8 cellular contexts compared by ENCODE assay signal in the genomic region with DNA sequence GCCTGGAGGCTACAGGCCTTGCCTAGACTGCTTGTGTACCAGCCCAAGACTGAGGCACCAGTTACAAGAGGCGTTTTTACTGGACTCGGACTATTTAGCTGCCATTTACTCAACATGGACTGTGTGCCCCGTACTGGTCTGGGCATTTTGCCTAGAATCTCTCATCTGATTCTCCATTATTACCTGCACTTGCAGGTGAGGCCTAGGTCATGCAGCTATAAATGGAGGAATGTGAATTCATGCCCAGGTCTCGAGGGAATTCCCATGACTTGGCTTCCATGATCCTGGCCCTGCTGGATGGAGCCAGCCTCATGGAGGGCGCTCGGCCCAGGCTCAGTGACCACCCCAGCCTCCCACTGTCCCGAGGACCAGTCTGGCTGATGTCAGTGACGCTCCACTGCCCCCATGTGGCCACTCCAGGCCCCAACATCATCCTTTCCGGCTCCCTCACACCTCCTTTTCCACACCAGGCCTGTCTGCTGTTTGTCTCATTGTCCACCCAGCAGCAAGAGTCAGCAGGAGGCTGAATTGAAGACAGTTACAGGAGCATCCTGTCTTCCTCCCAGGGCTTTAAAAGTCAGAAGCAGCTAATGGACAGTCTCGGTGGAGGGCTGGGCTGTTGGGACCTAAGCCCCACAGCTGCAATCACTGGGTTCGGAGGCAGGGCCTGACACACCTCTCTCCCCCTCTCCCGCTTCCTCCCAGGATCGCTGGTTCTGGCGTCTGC. TPM values are rescaled to one million over a fixed set of nuclear protein-coding genes. Genes with fewer than 3 reads are reported as not detected.
DNase-seq lines count a peak whose midpoint lies in the region; ATAC-seq and TF ChIP-seq lines count a peak whose summit lies in the region.

No MANE protein-coding gene starts in this region.

- H3K27me3 Mint-ChIP-seq in HFFc6 (ENCODE audit: insufficient read depth) = no peaks in the 10 kb centered on the region; the same call in 1 of the 2 replicates

- H2BK120ac ChIP-seq in trophoblast cell (ENCODE audit: insufficient read depth, low read length, poor library complexity) = peak overlapping the region; percentile 20

- CTCF ChIA-PET in Panc1 (lab: Charles Lee) = interaction anchor here (0.6 to 1.4 kb wide), 4 partner anchors 12 to 124 kb away, joined by 3 to 5 read pairs (median 4); a partner anchor contains a TSS

- ATAC-seq in Panc1 (peak; percentile 81), Right ventricle myocardium superior (ENCODE audit: poor library complexity) (peak; percentile 73), GM21390 (IDR thresholded peaks at IDR 0.05; ENCODE audit: unreplicated experiment) (no peak), GM19463 (IDR thresholded peaks at IDR 0.05; ENCODE audit: unreplicated experiment) (no peak)
- ATAC-seq in activated naive CD4-positive, alpha-beta T cell treated with anti-CD3 and anti-CD28 coated beads, Interleukin-2, amount 50 U/mL, for 72 hours = peak; percentile 74 to 84

- H3K4me1 Mint-ChIP-seq in HFFc6 (ENCODE audit: low read depth) = peaks cover 21% of the 10 kb centered on the region

- peak overlapping the region; percentile 1 for H4K91ac ChIP-seq in trophoblast cell (ENCODE audit: low read depth, low read length)

- peak; percentile 25 for DNase-seq in COR-L47 (lab: John Stamatoyannopoulos, UW)
- peak; percentile 59 for DNase-seq in HFFc6
- no peak for DNase-seq in Panc1 (ENCODE audit: low read depth, low spot score)
- DNase-seq in activated naive CD4-positive, alpha-beta T cell treated with anti-CD3 and anti-CD28 coated beads, Interleukin-2, amount 50 U/mL, for 72 hours (ENCODE audit: low spot score in 2 of 2) = peak in 1 of 2 donors; percentile 64
- DNase-seq in Right ventricle myocardium superior = peak; percentile 69
- DNase-seq in trophoblast cell = peak; percentile 38 to 70

- H3K23ac ChIP-seq in trophoblast cell (ENCODE audit: low read length) = no peak overlapping the region

- no peaks in the 10 kb centered on the region for H3K9me3 Mint-ChIP-seq in HFFc6
- H3K9me3 Mint-ChIP-seq in activated naive CD4-positive, alpha-beta T cell treated with anti-CD3 and anti-CD28 coated beads, Interleukin-2, amount 50 U/mL, for 72 hours = no peaks in the 10 kb centered on the region

- no peak overlapping the region for H2BK5ac ChIP-seq in trophoblast cell (ENCODE audit: low read depth, low read length, poor library complexity)

- H3K79me1 ChIP-seq in trophoblast cell (ENCODE audit: low read length) = peaks cover 26% of the 10 kb centered on the region

- H3K4me3 ChIP-seq in Panc1 (ENCODE audit: low read depth in 2 of 2, low read length in 2 of 2) = no peak overlapping the region
- H3K4me3 ChIP-seq in trophoblast cell (ENCODE audit: low read depth, low read length) = no peak overlapping the region

- H4K8ac ChIP-seq in trophoblast cell (ENCODE audit: low read depth, low read length) = no peak overlapping the region

- no peak overlapping the region for H3K27ac Mint-ChIP-seq in HFFc6
- H3K27ac Mint-ChIP-seq in activated naive CD4-positive, alpha-beta T cell treated with anti-CD3 and anti-CD28 coated beads, Interleukin-2, amount 50 U/mL, for 72 hours = no peak overlapping the region

- H3K36me3 ChIP-seq in Panc1 (ENCODE audit: control insufficient read depth, insufficient read depth, low read length) (no peaks in the 10 kb centered on the region), trophoblast cell (ENCODE audit: control insufficient read depth in 1 of 2, insufficient read depth in 2 of 2, low read length in 2 of 2) (peaks cover 2 to 3% of the 10 kb centered on the region in 2 experiments)

- WGBS in trophoblast cell (ENCODE audit: extremely low coverage, insufficient coverage, insufficient read length) = no CpG with 5 or more reads among the region's 14 CpGs

- TF ChIP-seq CTCF in HFFc6 (IDR thresholded peaks at IDR 0.05) = peak; percentile 90
- TF ChIP-seq CTCF in Panc1 (IDR thresholded peaks at IDR 0.05) = peak; percentile 93

- no peak overlapping the region for H3K14ac ChIP-seq in trophoblast cell (ENCODE audit: low read length)

- peaks cover 2% of the 10 kb centered on the region for H3K79me2 ChIP-seq in trophoblast cell (ENCODE audit: control insufficient read depth, insufficient read depth, low read length, poor library complexity)

- H3K27ac ChIP-seq in Panc1 (ENCODE audit: low read length) = no peak overlapping the region
- peak overlapping the region; percentile 29 for H3K27ac ChIP-seq in trophoblast cell (ENCODE audit: low read depth, low read length)

- BruUV-seq in Panc1 (replicated peaks; lab: Mats Ljungman, UMichigan) = no TSS peak

- H3K4me1 ChIP-seq in Panc1 (ENCODE audit: control insufficient read depth, insufficient read depth, low read length) = no peaks in the 10 kb centered on the region
- H3K4me1 ChIP-seq in trophoblast cell (ENCODE audit: control insufficient read depth in 1 of 2, insufficient read depth in 2 of 2, low read length in 2 of 2) = peaks cover 34 to 35% of the 10 kb centered on the region in 2 experiments

- in situ Hi-C loops in Panc1 (cut with HindIII; ENCODE audit: low pct_unique_long_range_greater_than_20kb, low sequenced_read_pairs) = no loop called here

- peak overlapping the region; percentile 2 for H2BK12ac ChIP-seq in trophoblast cell (ENCODE audit: low read length)

- no peak overlapping the region for H3K4me3 Mint-ChIP-seq in HFFc6

- H2AK5ac ChIP-seq in trophoblast cell (ENCODE audit: low read length) = no peak overlapping the region

- no peak overlapping the region for H3K9ac ChIP-seq in trophoblast cell (ENCODE audit: low read length)

- POLR2A ChIA-PET in Panc1 (lab: Charles Lee) = interaction anchor here (0.6 kb wide), 1 partner anchor 186 kb away, joined by 13 read pairs; no protein-coding TSS in a partner anchor

- intact Hi-C loops in Panc1 (cut with micrococcal nuclease; ENCODE audit: unreplicated experiment) = loop anchor here (5.0 to 10.0 kb wide), 3 partner anchors 54 to 437 kb away; a partner anchor contains a TSS
- intact Hi-C loops in Right ventricle myocardium superior (cut with DNase I) = no loop called here

- H3K18ac ChIP-seq in trophoblast cell (ENCODE audit: low read length) = no peak overlapping the region

- no peaks in the 10 kb centered on the region for H3K9me3 ChIP-seq in Panc1 (ENCODE audit: control insufficient read depth, insufficient read depth, low read depth, low read length)
- H3K9me3 ChIP-seq in trophoblast cell (ENCODE audit: insufficient read depth, low read depth, low read length) = no peaks in the 10 kb centered on the region

- no peak overlapping the region for H3K4me2 ChIP-seq in trophoblast cell (ENCODE audit: low read length)

- no peaks in the 10 kb centered on the region for H3K36me3 Mint-ChIP-seq in HFFc6 (ENCODE audit: low read depth)
- H3K36me3 Mint-ChIP-seq in activated naive CD4-positive, alpha-beta T cell treated with anti-CD3 and anti-CD28 coated beads, Interleukin-2, amount 50 U/mL, for 72 hours = peaks cover 0 to 5% of the 10 kb centered on the region in 2 donors

- H3K27me3 ChIP-seq in Panc1 (ENCODE audit: control insufficient read depth, insufficient read depth, low read length) = no peaks in the 10 kb centered on the region
- no peaks in the 10 kb centered on the region for H3K27me3 ChIP-seq in trophoblast cell (ENCODE audit: insufficient read depth, low read length)

- no peak overlapping the region for H4K12ac ChIP-seq in trophoblast cell (ENCODE audit: low read depth, low read length)

- H3K4ac ChIP-seq in trophoblast cell (ENCODE audit: low read depth, low read length) = no peak overlapping the region

- no peak overlapping the region for H2AFZ ChIP-seq in trophoblast cell (ENCODE audit: insufficient read depth, low read length, poor library complexity)

RNA-seq across cellular contexts. Expression of a gene that starts 8.7 kb away (rescaled TPM):
- total RNA-seq in HFFc6 (2021; fragmentation: NEBNext Ultra II Directional; extraction: Animal tissue kit (Norgen Biotek cat#: 25700)) = 100 to 1,000 TPM in 4 of 6 experiments, 10 to 100 TPM in 2; 91.7 to 117 (median 105) TPM
- 83.8 TPM for total RNA-seq in Panc1 (2021; ENCODE audit: unreplicated experiment)
- polyA plus RNA-seq in Panc1 (2012; ENCODE audit: insufficient read length) = 178 TPM
- 10 to 100 TPM; 29.4 to 41.8 TPM for total RNA-seq in activated naive CD4-positive, alpha-beta T cell treated with anti-CD3 and anti-CD28 coated beads, Interleukin-2, amount 50 U/mL, for 72 hours
- total RNA-seq in Right ventricle myocardium superior = 42.4 TPM
- polyA plus RNA-seq in trophoblast cell (2013) = 76.2 and 79.4 TPM in 2 replicates

RNA-seq across cellular contexts. Expression of a gene that starts 15.4 kb away (rescaled TPM):
- 100 to 1,000 TPM; 176 to 194 (median 185) TPM for total RNA-seq in HFFc6 (2021; fragmentation: NEBNext Ultra II Directional; extraction: Animal tissue kit (Norgen Biotek cat#: 25700))
- total RNA-seq in Panc1 (2021; ENCODE audit: unreplicated experiment) (258 TPM), Right ventricle myocardium superior (30.3 TPM)
- 285 TPM for polyA plus RNA-seq in Panc1 (2012; ENCODE audit: insufficient read length)
- total RNA-seq in activated naive CD4-positive, alpha-beta T cell treated with anti-CD3 and anti-CD28 coated beads, Interleukin-2, amount 50 U/mL, for 72 hours = 100 to 1,000 TPM in 1 of 2 donors, 10 to 100 TPM in 1; 63.9 to 115 TPM
- polyA plus RNA-seq in trophoblast cell (2013) = 91.0 and 92.3 TPM in 2 replicates

RNA-seq across cellular contexts. Expression of a gene that starts 23.0 kb away (rescaled TPM):
- total RNA-seq in HFFc6 (2021; fragmentation: NEBNext Ultra II Directional; extraction: Animal tissue kit (Norgen Biotek cat#: 25700)) = not detected
- not detected for total RNA-seq in Panc1 (2021; ENCODE audit: unreplicated experiment)
- polyA plus RNA-seq in Panc1 (2012; ENCODE audit: insufficient read length) = not detected
- not detected for total RNA-seq in activated naive CD4-positive, alpha-beta T cell treated with anti-CD3 and anti-CD28 coated beads, Interleukin-2, amount 50 U/mL, for 72 hours
- total RNA-seq in Right ventricle myocardium superior = not detected
- polyA plus RNA-seq in trophoblast cell (2013) = 0.01 TPM in 2 replicates

RNA-seq across cellular contexts. Expression of a gene that starts 42.7 kb away (rescaled TPM):
- total RNA-seq in HFFc6 (2021; fragmentation: NEBNext Ultra II Directional; extraction: Animal tissue kit (Norgen Biotek cat#: 25700)) = 1 to 10 TPM in 1 of 6 experiments, under 1 TPM in 5; 0.48 to 1.2 (median 0.65) TPM
- total RNA-seq in Panc1 (2021; ENCODE audit: unreplicated experiment) (7.1 TPM), Right ventricle myocardium superior (0.13 TPM)
- 5.6 TPM for polyA plus RNA-seq in Panc1 (2012; ENCODE audit: insufficient read length)
- total RNA-seq in activated naive CD4-positive, alpha-beta T cell treated with anti-CD3 and anti-CD28 coated beads, Interleukin-2, amount 50 U/mL, for 72 hours = not detected
- 1.1 and 1.2 TPM in 2 replicates for polyA plus RNA-seq in trophoblast cell (2013)

Comparison
In these comparisons a context has a peak if more than half of its experiments do, and no peak if none do; other contexts are left out.
1. ATAC-seq: peak in Panc1 (single experiment), activated naive CD4-positive, alpha-beta T cell treated with anti-CD3 and anti-CD28 coated beads, Interleukin-2, amount 50 U/mL, for 72 hours (2 of 2) and Right ventricle myocardium superior (single experiment); none in GM21390 (single experiment) and GM19463 (single experiment).